8 cellular contexts compared by ENCODE assay signal in genomic region chr11:118997627-118998387, GRCh38. TPM values are rescaled to one million over a fixed set of nuclear protein-coding genes. Genes with fewer than 3 reads are reported as not detected.
DNase-seq lines count a peak whose midpoint lies in the region; ATAC-seq and TF ChIP-seq lines count a peak whose summit lies in the region.

Gene CENATAC, plus strand, starts transcription at chr11:118998138. Its CDS starts 60 bp downstream, at chr11:118998198.

- peak; percentile 28 for TF ChIP-seq CTCF in left ventricle myocardium inferior (IDR thresholded peaks at IDR 0.05; ENCODE audit: borderline replicate concordance)
- TF ChIP-seq CTCF in prostate gland (IDR thresholded peaks at IDR 0.05): peak in 3 of 4 experiments; percentile 17 to 49 (median 40)

- H3K27me3 ChIP-seq in left ventricle myocardium inferior (ENCODE audit: low read depth) (no peaks in the 10 kb centered on the region), prostate gland (replicated peaks; ENCODE audit: insufficient read depth) (no peaks in the 10 kb centered on the region)

- H3K27me3 Mint-ChIP-seq in T-helper 1 cell treated with Interleukin-12 subunit alpha and Interleukin-12 subunit beta and Interleukin-4 antibody, amounts not matched to agents 30 μg/mL and 1 μg/mL, for 36 hours (ENCODE audit: low read depth): no peaks in the 10 kb centered on the region

- TF ChIP-seq POLR2A in GM15510 (IDR thresholded peaks at IDR 0.05; ENCODE audit: borderline replicate concordance, extremely low read depth, insufficient read length): peak; percentile 93
- peak; percentile 85 for TF ChIP-seq POLR2A in prostate gland (IDR thresholded peaks at IDR 0.05)

- peak within 1 kb of the TSS; percentile 99 for H3K4me3 ChIP-seq in left ventricle myocardium inferior
- H3K4me3 ChIP-seq in prostate gland: peak within 1 kb of the TSS; percentile 52 to 64

- H3K4me1 Mint-ChIP-seq in T-helper 1 cell treated with Interleukin-12 subunit alpha and Interleukin-12 subunit beta and Interleukin-4 antibody, amounts not matched to agents 30 μg/mL and 1 μg/mL, for 36 hours (ENCODE audit: low read depth): peaks cover 27% of the 10 kb centered on the region

- H3K27ac ChIP-seq in left ventricle myocardium inferior (replicated peaks): peak within 1 kb of the TSS; percentile 90
- H3K27ac ChIP-seq in prostate gland: peak within 1 kb of the TSS; percentile 68 to 69

- no peaks in the 10 kb centered on the region for H3K9me3 ChIP-seq in left ventricle myocardium inferior (replicated peaks)
- H3K9me3 ChIP-seq in prostate gland: no peaks in the 10 kb centered on the region

- H3K4me1 ChIP-seq in left ventricle myocardium inferior (peaks cover 36% of the 10 kb centered on the region), prostate gland (replicated peaks) (peaks cover 5% of the 10 kb centered on the region)

- WGBS in prostate gland: under 1% methylated on average over 47 of the region's 54 CpGs

- H3K36me3 ChIP-seq in left ventricle myocardium inferior (peaks cover 40% of the 10 kb centered on the region), prostate gland (no peaks in the 10 kb centered on the region)

- H3K27ac Mint-ChIP-seq in T-helper 1 cell treated with Interleukin-12 subunit alpha and Interleukin-12 subunit beta and Interleukin-4 antibody, amounts not matched to agents 30 μg/mL and 1 μg/mL, for 36 hours: peak within 1 kb of the TSS; percentile 97

- H3K36me3 Mint-ChIP-seq in T-helper 1 cell treated with Interleukin-12 subunit alpha and Interleukin-12 subunit beta and Interleukin-4 antibody, amounts not matched to agents 30 μg/mL and 1 μg/mL, for 36 hours (ENCODE audit: low read depth): peaks cover 20% of the 10 kb centered on the region

- peak; percentile 85 for ATAC-seq in HG02884 (IDR thresholded peaks at IDR 0.05; ENCODE audit: unreplicated experiment)

- DNase-seq in NCI-H146 treated with DMSO at 0.1 percent for 48 hours (lab: John Stamatoyannopoulos, UW; ENCODE audit: unreplicated experiment) (peak; percentile 90), amniotic stem cell (lab: John Stamatoyannopoulos, UW) (peak; percentile 34), left ventricle myocardium inferior (peak; percentile 97), prostate gland (ENCODE audit: low spot score) (peak; percentile 89), ureter (ENCODE audit: low spot score) (peak; percentile 95)

- H3K9me3 Mint-ChIP-seq in T-helper 1 cell treated with Interleukin-12 subunit alpha and Interleukin-12 subunit beta and Interleukin-4 antibody, amounts not matched to agents 30 μg/mL and 1 μg/mL, for 36 hours: no peaks in the 10 kb centered on the region

- H3K4me3 Mint-ChIP-seq in T-helper 1 cell treated with Interleukin-12 subunit alpha and Interleukin-12 subunit beta and Interleukin-4 antibody, amounts not matched to agents 30 μg/mL and 1 μg/mL, for 36 hours: peak within 1 kb of the TSS; percentile 94

- intact Hi-C loops in left ventricle myocardium inferior (cut with micrococcal nuclease): no loop called here
- intact Hi-C loops in prostate gland (cut with DNase I): no loop called here

RNA-seq across cellular contexts. Expression of gene CENATAC, which starts in this region (rescaled TPM):
- 9.7 TPM for total RNA-seq in left ventricle myocardium inferior
- total RNA-seq in prostate gland: 10 to 100 TPM; 19.4 to 44.5 TPM
- total RNA-seq in ureter: 51.6 TPM

Comparison
In these comparisons a context has a peak if more than half of its experiments do, and no peak if none do; other contexts are left out.
1. Peak in every context shown above with its lines: DNase-seq, ATAC-seq, H3K4me3 ChIP-seq and H3K27ac ChIP-seq.
2. DNase-seq: peak in every context shown above with its lines; median percentile 97 in left ventricle myocardium inferior; 95 in ureter; 90 in NCI-H146 treated with DMSO at 0.1 percent for 48 hours; 89 in prostate gland; 34 in amniotic stem cell.